13 cellular contexts compared by ENCODE assay signal in genomic region chr22:27139935-27140493, GRCh38.
DNase-seq lines count a peak whose midpoint lies in the region; ATAC-seq and TF ChIP-seq lines count a peak whose summit lies in the region.
"Had no signal": no experiment of that assay in that cellular context is flagged by ENCODE, and none has a peak within 500 bp of the region (broad histone marks: within the 10 kb centered on the region; RNA-seq: fewer than 3 reads in every experiment).

No MANE protein-coding gene starts in this region.

- no peaks in the 10 kb centered on the region for H3K9me3 ChIP-seq in neural progenitor cell (ENCODE audit: low read depth)
- H3K9me3 ChIP-seq in Peyer's patch: no peaks in the 10 kb centered on the region

- H3K9ac ChIP-seq in neural progenitor cell: no peak overlapping the region

- peaks cover 41% of the 10 kb centered on the region for H3K4me1 Mint-ChIP-seq in neural progenitor cell
- H3K4me1 Mint-ChIP-seq: CD4-positive, alpha-beta memory T cell; memory B cell had no signal

- H3F3A ChIP-seq in neural progenitor cell (ENCODE audit: low read depth): no peaks in the 10 kb centered on the region

- H3K79me2 ChIP-seq in neural progenitor cell (ENCODE audit: low read depth): no peaks in the 10 kb centered on the region

- no peak overlapping the region for H3K4me3 Mint-ChIP-seq in neural progenitor cell
- H3K4me3 Mint-ChIP-seq: CD4-positive, alpha-beta memory T cell; memory B cell; stimulated activated naive CD8-positive, alpha-beta T cell treated with anti-CD3 and anti-CD28 coated beads, Interleukin-15, Interleukin-2, amounts not matched to agents 100 ng/mL and 50 ng/mL, for 24 hours had no signal

- peaks cover 12% of the 10 kb centered on the region for H3K27me3 Mint-ChIP-seq in neural progenitor cell (ENCODE audit: insufficient read depth, low read depth)
- H3K27me3 Mint-ChIP-seq: stimulated activated naive CD8-positive, alpha-beta T cell treated with anti-CD3 and anti-CD28 coated beads, Interleukin-15, Interleukin-2, amounts not matched to agents 100 ng/mL and 50 ng/mL, for 24 hours had no signal

- TF ChIP-seq POLR2A in Peyer's patch (IDR thresholded peaks at IDR 0.05): no peak

- no peak for TF ChIP-seq CTCF in AG10803 (conservative IDR thresholded peaks at IDR 0.05; ENCODE audit: low read length)
- TF ChIP-seq CTCF in neural progenitor cell (IDR thresholded peaks at IDR 0.05): no peak
- no peak for TF ChIP-seq CTCF in Peyer's patch (IDR thresholded peaks at IDR 0.05)

- H3K27ac ChIP-seq in neural progenitor cell (no peak overlapping the region), Peyer's patch (no peak overlapping the region)

- ATAC-seq in HG02763 (IDR thresholded peaks at IDR 0.05; ENCODE audit: unreplicated experiment): no peak

- no peaks in the 10 kb centered on the region for H3K36me3 Mint-ChIP-seq in neural progenitor cell
- H3K36me3 Mint-ChIP-seq: CD4-positive, alpha-beta memory T cell; memory B cell had no signal

- H3K27me3 ChIP-seq in neural progenitor cell (no peaks in the 10 kb centered on the region), Peyer's patch (no peaks in the 10 kb centered on the region)

- H3K4me2 ChIP-seq in neural progenitor cell: no peak overlapping the region

- no peaks in the 10 kb centered on the region for H4K20me1 ChIP-seq in neural progenitor cell (ENCODE audit: low read depth)

- DNase-seq in AG10803 (ENCODE audit: low read depth) (peak; percentile 89), NCI-H1092 (lab: John Stamatoyannopoulos, UW) (peak; percentile 36), dedifferentiated amniotic fluid mesenchymal stem cell (ENCODE audit: extremely low spot score) (peak; percentile 17), neural progenitor cell (ENCODE audit: low spot score) (peak; percentile 31), OCI-M2 (lab: John Stamatoyannopoulos, UW; ENCODE audit: unreplicated experiment) (no peak), Peyer's patch (no peak)
- no peak for DNase-seq in activated T-cell treated with anti-CD3 and anti-CD28 coated beads, Interleukin-2, amount 50 U/mL, for 48 hours
- DNase-seq: activated gamma-delta T cell; CD4-positive, alpha-beta memory T cell; stimulated activated CD4-positive, alpha-beta T cell treated with anti-CD3 and anti-CD28 coated beads, Interleukin-15, amount 100 ng/mL, for 24 hours had no signal

- H3K36me3 ChIP-seq in neural progenitor cell (no peaks in the 10 kb centered on the region), Peyer's patch (no peaks in the 10 kb centered on the region)

- H3K9me3 Mint-ChIP-seq in neural progenitor cell: peaks cover 3% of the 10 kb centered on the region
- H3K9me3 Mint-ChIP-seq: stimulated activated naive CD8-positive, alpha-beta T cell treated with anti-CD3 and anti-CD28 coated beads, Interleukin-15, Interleukin-2, amounts not matched to agents 100 ng/mL and 50 ng/mL, for 24 hours had no signal

- H3K4me1 ChIP-seq in neural progenitor cell: peaks cover 24% of the 10 kb centered on the region
- no peaks in the 10 kb centered on the region for H3K4me1 ChIP-seq in Peyer's patch

- no peak overlapping the region for H3K4me3 ChIP-seq in AG10803 (ENCODE audit: low read length)
- H3K4me3 ChIP-seq in neural progenitor cell: no peak overlapping the region
- no peak overlapping the region for H3K4me3 ChIP-seq in Peyer's patch

- no peak overlapping the region for H2AFZ ChIP-seq in neural progenitor cell (replicated peaks)

- peak overlapping the region; percentile 76 for H3K27ac Mint-ChIP-seq in neural progenitor cell
- H3K27ac Mint-ChIP-seq: CD4-positive, alpha-beta memory T cell; memory B cell; stimulated activated naive CD8-positive, alpha-beta T cell treated with anti-CD3 and anti-CD28 coated beads, Interleukin-15, Interleukin-2, amounts not matched to agents 100 ng/mL and 50 ng/mL, for 24 hours had no signal

Comparison
In these comparisons a context has a peak if more than half of its experiments do, and no peak if none do; other contexts are left out.
1. DNase-seq: peak in AG10803 (single experiment), NCI-H1092 (single experiment), dedifferentiated amniotic fluid mesenchymal stem cell (single experiment) and neural progenitor cell (single experiment); none in OCI-M2 (single experiment), Peyer's patch (0 of 3) and activated T-cell treated with anti-CD3 and anti-CD28 coated beads, Interleukin-2, amount 50 U/mL, for 48 hours (0 of 2).